13 cellular contexts compared by ENCODE assay signal in genomic region chr19:40808021-40808325, GRCh38. TPM values are rescaled to one million over a fixed set of nuclear protein-coding genes. Genes with fewer than 3 reads are reported as not detected.
DNase-seq lines count a peak whose midpoint lies in the region; ATAC-seq and TF ChIP-seq lines count a peak whose summit lies in the region.
"Had no signal": no experiment of that assay in that cellular context is flagged by ENCODE, and none has a peak within 500 bp of the region (broad histone marks: within the 10 kb centered on the region; RNA-seq: fewer than 3 reads in every experiment).

No MANE protein-coding gene starts in this region.

- intact Hi-C loops in CD4-positive, alpha-beta memory T cell (cut with micrococcal nuclease): no loop called here
- intact Hi-C loops in OCI-LY7 (cut with micrococcal nuclease; ENCODE audit: unreplicated experiment): no loop called here
- intact Hi-C loops in body of pancreas (cut with DNase I): no loop called here

- no peak overlapping the region for H3K4me3 ChIP-seq in CD4-positive, alpha-beta memory T cell (ENCODE audit: low read length in 2 of 2)
- H3K4me3 ChIP-seq in OCI-LY7 (ENCODE audit: low read depth, low read length, poor library complexity, severe bottlenecking) (no peak overlapping the region), neutrophil (ENCODE audit: low read depth in 1 of 2, low read length in 1 of 2) (no peak overlapping the region), body of pancreas (no peak overlapping the region)
- H3K4me3 ChIP-seq: neural progenitor cell had no signal

- H3K4me2 ChIP-seq in OCI-LY7 (ENCODE audit: low read length): no peak overlapping the region

- BruUV-seq in OCI-LY7 (replicated peaks; lab: Mats Ljungman, UMichigan): TSS peak; percentile 55

- ATAC-seq in GM21390 (IDR thresholded peaks at IDR 0.05; ENCODE audit: unreplicated experiment) (no peak), body of pancreas (no peak)

- CTCF ChIA-PET in CD4-positive, alpha-beta memory T cell (lab: Charles Lee; ENCODE audit: partially characterized antibody): interaction anchor here (1.6 to 4.5 kb wide), 7 partner anchors 10 to 146 kb away, joined by 3 to 46 read pairs (median 14); partner anchors contain the start of genes EGLN2 and RAB4B
- CTCF ChIA-PET in OCI-LY7 (lab: Charles Lee; ENCODE audit: unreplicated experiment): interaction anchor here (1.0 kb wide), 1 partner anchor 54 kb away, joined by 4 read pairs; no protein-coding TSS in a partner anchor

- peak overlapping the region; percentile 84 for H3K27ac ChIP-seq in CD4-positive, alpha-beta memory T cell (ENCODE audit: low read depth, low read length)
- H3K27ac ChIP-seq in OCI-LY7 (ENCODE audit: low read depth, low read length, poor library complexity, severe bottlenecking) (no peak overlapping the region), cingulate gyrus (ENCODE audit: low read depth, low read length) (peak overlapping the region; percentile 97), neutrophil (peak overlapping the region; percentile 96), body of pancreas (no peak overlapping the region)
- H3K27ac ChIP-seq: C4-2B, neural progenitor cell had no signal

- TF ChIP-seq POLR2A in body of pancreas (IDR thresholded peaks at IDR 0.05): no peak

- no peaks in the 10 kb centered on the region for H3K27me3 Mint-ChIP-seq in CD4-positive, alpha-beta memory T cell

- H4K20me1 ChIP-seq in OCI-LY7 (ENCODE audit: insufficient read depth, low read length): peaks cover 18% of the 10 kb centered on the region; the same call in 1 of the 2 replicates

- peak overlapping the region in 6 of 8 donors; percentile 6 to 90 (median 32) for H3K4me3 Mint-ChIP-seq in CD4-positive, alpha-beta memory T cell
- H3K4me3 Mint-ChIP-seq: neural progenitor cell had no signal

- H3K79me2 ChIP-seq in OCI-LY7 (ENCODE audit: insufficient read depth, low read depth, low read length): peaks cover 36% of the 10 kb centered on the region; the same call in 1 of the 2 replicates

- no peaks in the 10 kb centered on the region for H3K27me3 ChIP-seq in CD4-positive, alpha-beta memory T cell (ENCODE audit: insufficient read depth, low read length)
- H3K27me3 ChIP-seq in neutrophil (peaks cover 16% of the 10 kb centered on the region), body of pancreas (no peaks in the 10 kb centered on the region)

- H3K27ac Mint-ChIP-seq in CD4-positive, alpha-beta memory T cell: peak overlapping the region; percentile 91 to 100 (median 99)
- H3K27ac Mint-ChIP-seq: neural progenitor cell had no signal

- H3K36me3 ChIP-seq in CD4-positive, alpha-beta memory T cell (ENCODE audit: insufficient read depth, low read length): peaks cover 24% of the 10 kb centered on the region
- H3K36me3 ChIP-seq in OCI-LY7 (ENCODE audit: insufficient read depth, low read length) (peaks cover 71% of the 10 kb centered on the region), neutrophil (peaks cover 68% of the 10 kb centered on the region), body of pancreas (replicated peaks in 1 of 2; ENCODE audit: insufficient read depth in 1 of 2, low read depth in 2 of 2) (no peaks in the 10 kb centered on the region)
- H3K36me3 ChIP-seq: neural progenitor cell had no signal

- H3K4me1 Mint-ChIP-seq in CD4-positive, alpha-beta memory T cell: peaks cover 57 to 96% (median 75%) of the 10 kb centered on the region in 4 donors

- H2AFZ ChIP-seq in OCI-LY7 (ENCODE audit: low read length): no peak overlapping the region
- H2AFZ ChIP-seq: neural progenitor cell had no signal

- H3K9me3 ChIP-seq in CD4-positive, alpha-beta memory T cell (ENCODE audit: control insufficient read depth in 1 of 2, low read length in 2 of 2): no peaks in the 10 kb centered on the region
- H3K9me3 ChIP-seq in OCI-LY7 (ENCODE audit: low read length) (no peaks in the 10 kb centered on the region), neutrophil (no peaks in the 10 kb centered on the region), body of pancreas (no peaks in the 10 kb centered on the region)

- H3K9me3 Mint-ChIP-seq in CD4-positive, alpha-beta memory T cell: peaks cover 0 to 1% (median 0%) of the 10 kb centered on the region in 8 donors
- H3K9me3 Mint-ChIP-seq: neural progenitor cell had no signal

- peaks cover 17 to 51% of the 10 kb centered on the region in 2 donors for H3K36me3 Mint-ChIP-seq in CD4-positive, alpha-beta memory T cell

- peaks cover 91% of the 10 kb centered on the region for H3K4me1 ChIP-seq in CD4-positive, alpha-beta memory T cell (ENCODE audit: insufficient read depth, low read length)
- H3K4me1 ChIP-seq in OCI-LY7 (ENCODE audit: insufficient read depth, low read length, poor library complexity, severe bottlenecking) (peaks cover 54% of the 10 kb centered on the region), neutrophil (ENCODE audit: control insufficient read depth in 1 of 2, insufficient read depth in 1 of 2, low read depth in 1 of 2, low read length in 1 of 2) (peaks cover 68 to 70% of the 10 kb centered on the region in 2 experiments), body of pancreas (peaks cover 71% of the 10 kb centered on the region)

- DNase-seq in CD4-positive, alpha-beta memory T cell: no peak
- DNase-seq in OCI-LY7 (ENCODE audit: low spot score) (no peak), cerebellar cortex (ENCODE audit: low spot score) (no peak), body of pancreas (no peak)
- DNase-seq: cerebellar nuclear complex, MM.1S, NCI-H2227 treated with DMSO at 0.1 percent for 48 hours had no signal

- TF ChIP-seq CTCF in OCI-LY7 (conservative IDR thresholded peaks at IDR 0.05; ENCODE audit: low read length): no peak
- no peak for TF ChIP-seq CTCF in neutrophil (IDR thresholded peaks at IDR 0.05)
- TF ChIP-seq CTCF in body of pancreas (IDR thresholded peaks at IDR 0.05): no peak

- no peaks in the 10 kb centered on the region for H3K9me2 ChIP-seq in OCI-LY7 (ENCODE audit: insufficient read depth, low read length)

- 57 to 100% methylated on average over 1 of the region's 2 CpGs for WGBS in body of pancreas, 2 donors

- POLR2A ChIA-PET in CD4-positive, alpha-beta memory T cell (lab: Charles Lee; ENCODE audit: partially characterized antibody): interaction anchor here (1.8 to 15.6 kb wide), 5 partner anchors 9 to 145 kb away, joined by 12 to 369 read pairs (median 35); partner anchors contain the start of genes ACTMAP, COQ8B, EGLN2 and ITPKC
- POLR2A ChIA-PET in OCI-LY7 (lab: Charles Lee): no interaction called here

RNA-seq across cellular contexts. Expression of gene EGLN2, which starts 9.0 kb away (rescaled TPM):
- total RNA-seq in CD4-positive, alpha-beta memory T cell: 100 to 1,000 TPM; 203 to 219 TPM
- 100 to 1,000 TPM; 141 to 207 TPM for polyA plus RNA-seq in CD4-positive, alpha-beta memory T cell
- 76.1 and 81.6 TPM in 2 replicates for total RNA-seq in OCI-LY7 (2014; rRNA removed; shearing (Covaris generic))
- total RNA-seq in OCI-LY7 (2022) (87.9 and 90.8 TPM in 2 replicates), body of pancreas (10 to 100 TPM; 50.8 to 51.4 TPM)

RNA-seq across cellular contexts. Expression of gene RAB4B, which starts 29.9 kb away (rescaled TPM):
- 10 to 100 TPM; 53.5 to 55.0 TPM for total RNA-seq in CD4-positive, alpha-beta memory T cell
- polyA plus RNA-seq in CD4-positive, alpha-beta memory T cell: 10 to 100 TPM; 67.3 to 69.8 TPM
- 32.2 and 37.1 TPM in 2 replicates for total RNA-seq in OCI-LY7 (2014; rRNA removed; shearing (Covaris generic))
- total RNA-seq in OCI-LY7 (2022) (51.3 and 56.3 TPM in 2 replicates), body of pancreas (10 to 100 TPM; 20.4 to 23.3 TPM)

RNA-seq across cellular contexts. Expression of gene MIA, which starts 32.7 kb away (rescaled TPM):
- 10 to 100 TPM; 11.2 to 11.4 TPM for total RNA-seq in CD4-positive, alpha-beta memory T cell
- polyA plus RNA-seq in CD4-positive, alpha-beta memory T cell: not detected
- not detected in 2 replicates for total RNA-seq in OCI-LY7 (2014; rRNA removed; shearing (Covaris generic))
- total RNA-seq in OCI-LY7 (2022) (not detected in 2 replicates), body of pancreas (1 to 10 TPM in 1 of 2 donors, not detected in 1; 5.9 TPM)

RNA-seq across cellular contexts. Expression of gene CYP2A6, which starts 42.3 kb away (rescaled TPM):
- under 1 TPM in 1 of 2 experiments, not detected in 1; 0.23 TPM for total RNA-seq in CD4-positive, alpha-beta memory T cell
- polyA plus RNA-seq in CD4-positive, alpha-beta memory T cell: not detected
- not detected in 2 replicates for total RNA-seq in OCI-LY7 (2014; rRNA removed; shearing (Covaris generic))
- total RNA-seq in OCI-LY7 (2022) (not detected in 2 replicates), body of pancreas (not detected)
- total RNA-seq: RPMI7951 had no signal

RNA-seq across cellular contexts. Expression of gene SNRPA, which starts 57.0 kb away (rescaled TPM):
- 10 to 100 TPM; 93.3 to 95.7 TPM for total RNA-seq in CD4-positive, alpha-beta memory T cell
- polyA plus RNA-seq in CD4-positive, alpha-beta memory T cell: 10 to 100 TPM; 48.8 to 63.9 TPM
- 315 and 328 TPM in 2 replicates for total RNA-seq in OCI-LY7 (2014; rRNA removed; shearing (Covaris generic))
- 214 and 244 TPM in 2 replicates for total RNA-seq in OCI-LY7 (2022)
- 10 to 100 TPM; 18.7 to 42.2 TPM for total RNA-seq in body of pancreas

Comparison
In these comparisons a context has a peak if more than half of its experiments do, and no peak if none do; other contexts are left out.
1. H3K27ac ChIP-seq: peak in CD4-positive, alpha-beta memory T cell (single experiment), cingulate gyrus (single experiment) and neutrophil (single experiment); none in OCI-LY7 (single experiment) and body of pancreas (0 of 4).